ENCODE assay signal across 8 cellular contexts in the genomic region with DNA sequence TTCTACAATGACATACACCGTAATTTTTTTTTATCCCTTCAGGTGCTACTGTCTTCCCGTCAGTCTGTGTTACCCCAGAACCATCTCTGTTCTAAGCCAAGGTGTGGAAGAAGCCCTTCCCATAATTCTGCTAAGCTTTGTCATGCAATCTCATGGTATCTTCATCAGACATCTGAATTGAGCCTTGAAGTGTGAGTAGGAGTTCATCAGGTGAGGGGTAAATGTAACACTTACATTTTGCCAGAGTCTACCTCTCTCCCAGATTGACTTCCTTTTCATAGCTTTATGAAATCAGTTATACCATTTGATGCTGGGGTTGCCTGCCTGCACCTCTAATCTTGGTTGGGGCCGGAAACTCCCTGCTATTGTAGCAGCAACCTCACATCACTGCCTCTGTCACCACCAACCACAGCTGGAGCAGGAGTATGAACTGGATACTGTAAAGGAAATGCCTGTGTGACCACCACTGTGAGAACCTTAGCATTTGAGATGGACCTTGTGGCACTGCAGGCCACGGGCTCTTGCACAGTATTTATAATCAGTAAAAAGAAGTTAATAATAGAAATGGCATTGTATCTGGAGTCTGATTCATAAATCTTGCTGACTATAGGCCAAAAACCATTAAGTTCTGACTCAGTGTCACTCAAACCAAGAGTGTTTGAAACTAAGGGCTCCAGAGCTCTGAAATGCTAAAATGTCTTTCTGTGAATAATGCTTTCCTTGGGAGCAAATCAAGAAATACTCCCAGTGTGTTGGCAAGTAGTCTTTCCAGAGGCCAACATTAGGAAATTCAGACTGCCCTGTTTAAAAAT. TPM values are rescaled to one million over a fixed set of nuclear protein-coding genes. Genes with fewer than 3 reads are reported as not detected.
A peak's percentile ranks its signal among the peaks of the same experiment; 100 is the strongest.
DNase-seq lines count a peak whose midpoint lies in the region; ATAC-seq lines count a peak whose summit lies in the region.

No MANE protein-coding gene starts in this region.

- H2AFZ ChIP-seq in trophoblast cell (ENCODE audit: insufficient read depth, low read length, poor library complexity) = no peak overlapping the region

- H4K8ac ChIP-seq in trophoblast cell (ENCODE audit: low read depth, low read length) = no peak overlapping the region

- no peak overlapping the region for H2BK120ac ChIP-seq in trophoblast cell (ENCODE audit: insufficient read depth, low read length, poor library complexity)

- ATAC-seq in Right ventricle myocardium inferior (peak; percentile 13), HG03354 (IDR thresholded peaks at IDR 0.05; ENCODE audit: poor library complexity, severe bottlenecking, unreplicated experiment) (peak; percentile 94)

- no peak overlapping the region for H3K27ac ChIP-seq in trophoblast cell (ENCODE audit: low read depth, low read length)

- peak overlapping the region; percentile 47 for H2AK5ac ChIP-seq in trophoblast cell (ENCODE audit: low read length)

- no peak overlapping the region for H3K4me2 ChIP-seq in trophoblast cell (ENCODE audit: low read length)

- H2BK12ac ChIP-seq in trophoblast cell (ENCODE audit: low read length) = peak overlapping the region; percentile 6

- no peak overlapping the region for H3K4ac ChIP-seq in trophoblast cell (ENCODE audit: low read depth, low read length)

- H3K18ac ChIP-seq in trophoblast cell (ENCODE audit: low read length) = no peak overlapping the region

- DNase-seq in Right ventricle myocardium inferior (ENCODE audit: missing footprints) = no peak
- no peak for DNase-seq in cardiac septum (ENCODE audit: low spot score)
- DNase-seq in activated naive CD8-positive, alpha-beta T cell treated with anti-CD3 and anti-CD28 coated beads for 36 hours = peak; percentile 54
- DNase-seq in trophoblast cell = no peak
- DNase-seq in occipital lobe (lab: John Stamatoyannopoulos, UW) = no peak
- DNase-seq in effector CD4-positive, alpha-beta T cell = no peak
- DNase-seq in ureter (ENCODE audit: low spot score) = no peak

- H3K23ac ChIP-seq in trophoblast cell (ENCODE audit: low read length) = no peak overlapping the region

- H3K27me3 Mint-ChIP-seq in activated naive CD8-positive, alpha-beta T cell treated with anti-CD3 and anti-CD28 coated beads for 36 hours = no peaks in the 10 kb centered on the region

- H4K12ac ChIP-seq in trophoblast cell (ENCODE audit: low read depth, low read length) = no peak overlapping the region

- peaks cover 20% of the 10 kb centered on the region for H3K4me1 Mint-ChIP-seq in activated naive CD8-positive, alpha-beta T cell treated with anti-CD3 and anti-CD28 coated beads for 36 hours

- no CpG with 5 or more reads among the region's 4 CpGs for WGBS in trophoblast cell (ENCODE audit: extremely low coverage, insufficient coverage, insufficient read length)

- no peak overlapping the region for H3K14ac ChIP-seq in trophoblast cell (ENCODE audit: low read length)

- H3K36me3 ChIP-seq in trophoblast cell (ENCODE audit: control insufficient read depth in 1 of 2, insufficient read depth in 2 of 2, low read length in 2 of 2) = no peaks in the 10 kb centered on the region

- H3K27ac Mint-ChIP-seq in activated naive CD8-positive, alpha-beta T cell treated with anti-CD3 and anti-CD28 coated beads for 36 hours = peak overlapping the region; percentile 69

- H2BK5ac ChIP-seq in trophoblast cell (ENCODE audit: low read depth, low read length, poor library complexity) = no peak overlapping the region

- H4K91ac ChIP-seq in trophoblast cell (ENCODE audit: low read depth, low read length) = peak overlapping the region; percentile 13

- H3K79me2 ChIP-seq in trophoblast cell (ENCODE audit: control insufficient read depth, insufficient read depth, low read length, poor library complexity) = no peaks in the 10 kb centered on the region

- H3K9me3 Mint-ChIP-seq in activated naive CD8-positive, alpha-beta T cell treated with anti-CD3 and anti-CD28 coated beads for 36 hours = no peaks in the 10 kb centered on the region

- H3K27me3 ChIP-seq in trophoblast cell (ENCODE audit: insufficient read depth, low read length) = no peaks in the 10 kb centered on the region

- H3K9me3 ChIP-seq in trophoblast cell (ENCODE audit: insufficient read depth, low read depth, low read length) = no peaks in the 10 kb centered on the region

- intact Hi-C loops in Right ventricle myocardium inferior (cut with DNase I) (no loop called here), cardiac septum (cut with DNase I) (no loop called here)

- H3K9ac ChIP-seq in trophoblast cell (ENCODE audit: low read length) = no peak overlapping the region

- H3K4me3 Mint-ChIP-seq in activated naive CD8-positive, alpha-beta T cell treated with anti-CD3 and anti-CD28 coated beads for 36 hours = no peak overlapping the region

- H3K4me3 ChIP-seq in trophoblast cell (ENCODE audit: low read depth, low read length) = no peak overlapping the region

- peaks cover 4 to 7% of the 10 kb centered on the region in 2 experiments for H3K4me1 ChIP-seq in trophoblast cell (ENCODE audit: control insufficient read depth in 1 of 2, insufficient read depth in 2 of 2, low read length in 2 of 2)

- peaks cover 17% of the 10 kb centered on the region for H3K79me1 ChIP-seq in trophoblast cell (ENCODE audit: low read length)

- no peaks in the 10 kb centered on the region for H3K36me3 Mint-ChIP-seq in activated naive CD8-positive, alpha-beta T cell treated with anti-CD3 and anti-CD28 coated beads for 36 hours

RNA-seq across cellular contexts. Expression of gene STK38L, which starts 58.6 kb away (rescaled TPM):
- total RNA-seq in Right ventricle myocardium inferior (48.7 TPM), cardiac septum (269 TPM), occipital lobe (23.1 TPM), ureter (30.4 TPM)
- 10 to 100 TPM; 31.2 to 32.0 TPM for total RNA-seq in activated naive CD8-positive, alpha-beta T cell treated with anti-CD3 and anti-CD28 coated beads for 36 hours
- 28.6 and 30.7 TPM in 2 replicates for polyA plus RNA-seq in trophoblast cell (2013)
